1 cellular context compared by ENCODE assay signal in genomic region chr15:85782112-85782511, GRCh38.
TF ChIP-seq lines count a peak whose summit lies in the region.

No MANE protein-coding gene starts in this region.

TF ChIP-seq in H1, 55 proteins besides CTCF, POLR2A, EP300 and RAD21:
- no peak for TF ChIP-seq SP2 (IDR thresholded peaks at IDR 0.05; ENCODE audit: low read length)
- no peak for TF ChIP-seq CHD7 (IDR thresholded peaks at IDR 0.05; ENCODE audit: insufficient replicate concordance, low read length)
- TF ChIP-seq CTBP2 (IDR thresholded peaks at IDR 0.05; ENCODE audit: borderline replicate concordance, insufficient read depth, insufficient read length, low read length) = no peak
- TF ChIP-seq SP4 (IDR thresholded peaks at IDR 0.05; ENCODE audit: low read length) = no peak
- TF ChIP-seq EGR1 (IDR thresholded peaks at IDR 0.05; ENCODE audit: borderline replicate concordance, low read depth, low read length) = no peak
- TF ChIP-seq CEBPB (IDR thresholded peaks at IDR 0.05; ENCODE audit: low read depth, low read length) = peak; percentile 39; the same call in 1 of the 2 replicates
TF ChIP-seq in H1: peak in this region for 1.
